ENCODE assay signal across 1 cellular context in the genomic region with DNA sequence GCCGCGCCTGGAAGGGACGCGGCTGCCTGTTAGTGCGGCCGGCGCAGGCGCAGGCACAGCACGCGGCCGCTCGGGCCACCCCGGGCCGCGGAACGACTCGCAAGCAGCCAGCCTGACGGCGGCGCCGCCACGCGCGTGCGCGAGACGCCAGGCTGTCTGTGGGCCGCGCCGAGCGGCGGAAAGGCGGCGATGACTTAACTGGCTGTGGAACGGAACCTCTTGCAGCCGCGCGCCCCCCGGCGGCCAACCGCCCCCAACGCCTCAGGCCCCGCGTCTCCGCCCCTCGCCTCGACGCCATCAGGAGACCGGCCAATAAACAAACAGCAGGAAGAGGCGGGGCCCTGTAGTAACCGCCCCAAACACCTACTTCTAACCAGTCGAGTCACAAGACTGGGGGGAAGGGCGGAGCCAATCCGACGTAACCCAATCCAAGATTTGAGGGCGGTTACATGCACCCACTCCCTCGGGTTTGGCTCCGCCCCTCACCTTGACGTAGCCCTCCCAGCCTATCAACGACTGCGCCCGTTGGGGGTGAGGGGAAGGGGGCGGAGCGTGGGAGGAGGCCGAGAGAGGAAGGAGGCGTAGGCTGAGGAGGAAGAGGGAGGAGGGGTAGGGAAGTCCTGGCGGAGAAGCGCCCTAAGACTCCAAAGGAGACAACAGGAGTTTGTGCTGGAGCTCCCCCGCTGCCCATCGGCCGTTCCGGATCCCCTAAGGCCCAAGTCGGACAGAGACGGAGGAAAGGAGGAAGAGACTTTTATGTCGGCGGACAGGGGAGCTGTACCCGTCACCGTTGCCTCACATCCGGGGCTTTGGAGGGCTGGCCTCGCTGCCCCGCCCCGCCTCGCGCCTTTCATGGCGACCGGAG.
TF ChIP-seq lines count a peak whose summit lies in the region.

A gene (plus strand): TSS at position 566 of the 865 bp plus-strand sequence. CDS start 1,088 bp downstream, outside the sequence.

TF ChIP-seq in HEK293, 187 proteins besides CTCF, POLR2A, EP300 and RAD21 (continued from another document and continues in another):
- TF ChIP-seq, protein P1, sequence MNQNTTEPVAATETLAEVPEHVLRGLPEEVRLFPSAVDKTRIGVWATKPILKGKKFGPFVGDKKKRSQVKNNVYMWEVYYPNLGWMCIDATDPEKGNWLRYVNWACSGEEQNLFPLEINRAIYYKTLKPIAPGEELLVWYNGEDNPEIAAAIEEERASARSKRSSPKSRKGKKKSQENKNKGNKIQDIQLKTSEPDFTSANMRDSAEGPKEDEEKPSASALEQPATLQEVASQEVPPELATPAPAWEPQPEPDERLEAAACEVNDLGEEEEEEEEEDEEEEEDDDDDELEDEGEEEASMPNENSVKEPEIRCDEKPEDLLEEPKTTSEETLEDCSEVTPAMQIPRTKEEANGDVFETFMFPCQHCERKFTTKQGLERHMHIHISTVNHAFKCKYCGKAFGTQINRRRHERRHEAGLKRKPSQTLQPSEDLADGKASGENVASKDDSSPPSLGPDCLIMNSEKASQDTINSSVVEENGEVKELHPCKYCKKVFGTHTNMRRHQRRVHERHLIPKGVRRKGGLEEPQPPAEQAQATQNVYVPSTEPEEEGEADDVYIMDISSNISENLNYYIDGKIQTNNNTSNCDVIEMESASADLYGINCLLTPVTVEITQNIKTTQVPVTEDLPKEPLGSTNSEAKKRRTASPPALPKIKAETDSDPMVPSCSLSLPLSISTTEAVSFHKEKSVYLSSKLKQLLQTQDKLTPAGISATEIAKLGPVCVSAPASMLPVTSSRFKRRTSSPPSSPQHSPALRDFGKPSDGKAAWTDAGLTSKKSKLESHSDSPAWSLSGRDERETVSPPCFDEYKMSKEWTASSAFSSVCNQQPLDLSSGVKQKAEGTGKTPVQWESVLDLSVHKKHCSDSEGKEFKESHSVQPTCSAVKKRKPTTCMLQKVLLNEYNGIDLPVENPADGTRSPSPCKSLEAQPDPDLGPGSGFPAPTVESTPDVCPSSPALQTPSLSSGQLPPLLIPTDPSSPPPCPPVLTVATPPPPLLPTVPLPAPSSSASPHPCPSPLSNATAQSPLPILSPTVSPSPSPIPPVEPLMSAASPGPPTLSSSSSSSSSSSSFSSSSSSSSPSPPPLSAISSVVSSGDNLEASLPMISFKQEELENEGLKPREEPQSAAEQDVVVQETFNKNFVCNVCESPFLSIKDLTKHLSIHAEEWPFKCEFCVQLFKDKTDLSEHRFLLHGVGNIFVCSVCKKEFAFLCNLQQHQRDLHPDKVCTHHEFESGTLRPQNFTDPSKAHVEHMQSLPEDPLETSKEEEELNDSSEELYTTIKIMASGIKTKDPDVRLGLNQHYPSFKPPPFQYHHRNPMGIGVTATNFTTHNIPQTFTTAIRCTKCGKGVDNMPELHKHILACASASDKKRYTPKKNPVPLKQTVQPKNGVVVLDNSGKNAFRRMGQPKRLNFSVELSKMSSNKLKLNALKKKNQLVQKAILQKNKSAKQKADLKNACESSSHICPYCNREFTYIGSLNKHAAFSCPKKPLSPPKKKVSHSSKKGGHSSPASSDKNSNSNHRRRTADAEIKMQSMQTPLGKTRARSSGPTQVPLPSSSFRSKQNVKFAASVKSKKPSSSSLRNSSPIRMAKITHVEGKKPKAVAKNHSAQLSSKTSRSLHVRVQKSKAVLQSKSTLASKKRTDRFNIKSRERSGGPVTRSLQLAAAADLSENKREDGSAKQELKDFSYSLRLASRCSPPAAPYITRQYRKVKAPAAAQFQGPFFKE (tag by site-specific recombination; IDR thresholded peaks at IDR 0.05; ENCODE audit: borderline replicate concordance): no peak
- no peak for TF ChIP-seq HOXD13 (CRISPR knock-in tag; IDR thresholded peaks at IDR 0.05; ENCODE audit: borderline replicate concordance)
- no peak for TF ChIP-seq ZNF146 (tag by site-specific recombination; IDR thresholded peaks at IDR 0.05)
- no peak for TF ChIP-seq ZNF558 (tag by site-specific recombination; IDR thresholded peaks at IDR 0.05)
- TF ChIP-seq TCF7L2 (IDR thresholded peaks at IDR 0.05; ENCODE audit: borderline replicate concordance, low read depth, low read length): no peak; the same call in 1 of the 2 replicates
- TF ChIP-seq, protein P2, sequence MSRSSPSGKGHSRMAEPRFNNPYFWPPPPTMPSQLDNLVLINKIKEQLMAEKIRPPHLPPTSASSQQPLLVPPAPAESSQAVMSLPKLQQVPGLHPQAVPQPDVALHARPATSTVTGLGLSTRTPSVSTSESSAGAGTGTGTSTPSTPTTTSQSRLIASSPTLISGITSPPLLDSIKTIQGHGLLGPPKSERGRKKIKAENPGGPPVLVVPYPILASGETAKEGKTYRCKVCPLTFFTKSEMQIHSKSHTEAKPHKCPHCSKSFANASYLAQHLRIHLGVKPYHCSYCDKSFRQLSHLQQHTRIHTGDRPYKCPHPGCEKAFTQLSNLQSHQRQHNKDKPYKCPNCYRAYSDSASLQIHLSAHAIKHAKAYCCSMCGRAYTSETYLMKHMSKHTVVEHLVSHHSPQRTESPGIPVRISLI (tag by site-specific recombination; IDR thresholded peaks at IDR 0.05): no peak
- TF ChIP-seq, protein P3, sequence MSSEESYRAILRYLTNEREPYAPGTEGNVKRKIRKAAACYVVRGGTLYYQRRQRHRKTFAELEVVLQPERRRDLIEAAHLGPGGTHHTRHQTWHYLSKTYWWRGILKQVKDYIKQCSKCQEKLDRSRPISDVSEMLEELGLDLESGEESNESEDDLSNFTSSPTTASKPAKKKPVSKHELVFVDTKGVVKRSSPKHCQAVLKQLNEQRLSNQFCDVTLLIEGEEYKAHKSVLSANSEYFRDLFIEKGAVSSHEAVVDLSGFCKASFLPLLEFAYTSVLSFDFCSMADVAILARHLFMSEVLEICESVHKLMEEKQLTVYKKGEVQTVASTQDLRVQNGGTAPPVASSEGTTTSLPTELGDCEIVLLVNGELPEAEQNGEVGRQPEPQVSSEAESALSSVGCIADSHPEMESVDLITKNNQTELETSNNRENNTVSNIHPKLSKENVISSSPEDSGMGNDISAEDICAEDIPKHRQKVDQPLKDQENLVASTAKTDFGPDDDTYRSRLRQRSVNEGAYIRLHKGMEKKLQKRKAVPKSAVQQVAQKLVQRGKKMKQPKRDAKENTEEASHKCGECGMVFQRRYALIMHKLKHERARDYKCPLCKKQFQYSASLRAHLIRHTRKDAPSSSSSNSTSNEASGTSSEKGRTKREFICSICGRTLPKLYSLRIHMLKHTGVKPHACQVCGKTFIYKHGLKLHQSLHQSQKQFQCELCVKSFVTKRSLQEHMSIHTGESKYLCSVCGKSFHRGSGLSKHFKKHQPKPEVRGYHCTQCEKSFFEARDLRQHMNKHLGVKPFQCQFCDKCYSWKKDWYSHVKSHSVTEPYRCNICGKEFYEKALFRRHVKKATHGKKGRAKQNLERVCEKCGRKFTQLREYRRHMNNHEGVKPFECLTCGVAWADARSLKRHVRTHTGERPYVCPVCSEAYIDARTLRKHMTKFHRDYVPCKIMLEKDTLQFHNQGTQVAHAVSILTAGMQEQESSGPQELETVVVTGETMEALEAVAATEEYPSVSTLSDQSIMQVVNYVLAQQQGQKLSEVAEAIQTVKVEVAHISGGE (tag by site-specific recombination; conservative IDR thresholded peaks at IDR 0.05; ENCODE audit: low read depth): peak; percentile 90
- TF ChIP-seq ZNF426 (tag by site-specific recombination; IDR thresholded peaks at IDR 0.05): no peak
- no peak for TF ChIP-seq ZNF621 (tag by site-specific recombination; IDR thresholded peaks at IDR 0.05)
- TF ChIP-seq, protein P4, sequence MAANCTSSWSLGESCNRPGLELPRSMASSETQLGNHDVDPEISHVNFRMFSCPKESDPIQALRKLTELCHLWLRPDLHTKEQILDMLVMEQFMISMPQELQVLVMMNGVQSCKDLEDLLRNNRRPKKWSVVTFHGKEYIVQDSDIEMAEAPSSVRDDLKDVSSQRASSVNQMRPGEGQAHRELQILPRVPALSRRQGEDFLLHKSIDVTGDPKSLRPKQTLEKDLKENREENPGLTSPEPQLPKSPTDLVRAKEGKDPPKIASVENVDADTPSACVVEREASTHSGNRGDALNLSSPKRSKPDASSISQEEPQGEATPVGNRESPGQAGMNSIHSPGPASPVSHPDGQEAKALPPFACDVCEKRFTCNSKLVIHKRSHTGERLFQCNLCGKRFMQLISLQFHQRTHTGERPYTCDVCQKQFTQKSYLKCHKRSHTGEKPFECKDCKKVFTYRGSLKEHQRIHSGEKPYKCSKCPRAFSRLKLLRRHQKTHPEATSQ (tag by site-specific recombination; IDR thresholded peaks at IDR 0.05): peak; percentile 77
- TF ChIP-seq GLIS2 (tag by site-specific recombination; IDR thresholded peaks at IDR 0.05): peak; percentile 89
- TF ChIP-seq ZNF677 (tag by site-specific recombination; IDR thresholded peaks at IDR 0.05): peak; percentile 55; the same call in 1 of the 2 replicates
- TF ChIP-seq ZBTB8A (tag by site-specific recombination; IDR thresholded peaks at IDR 0.05): no peak; the same call in none of the 2 replicates
- TF ChIP-seq MEIS1 (CRISPR knock-in tag; IDR thresholded peaks at IDR 0.05; ENCODE audit: borderline replicate concordance): no peak
- no peak for TF ChIP-seq ZNF560 (tag by site-specific recombination; IDR thresholded peaks at IDR 0.05; ENCODE audit: borderline replicate concordance)
- TF ChIP-seq RBAK (tag by site-specific recombination; IDR thresholded peaks at IDR 0.05): no peak
- TF ChIP-seq SP3 (tag by site-specific recombination; IDR thresholded peaks at IDR 0.05): peak; percentile 100
- TF ChIP-seq ZNF473 (tag by site-specific recombination; IDR thresholded peaks at IDR 0.05): no peak
- no peak for TF ChIP-seq ZNF184 (tag by site-specific recombination; IDR thresholded peaks at IDR 0.05)
- TF ChIP-seq IKZF3 (tag by site-specific recombination; IDR thresholded peaks at IDR 0.05): no peak; the same call in 1 of the 2 replicates
- no peak for TF ChIP-seq SALL2 (tag by site-specific recombination; IDR thresholded peaks at IDR 0.05; ENCODE audit: borderline replicate concordance)
- no peak for TF ChIP-seq ZNF302 (tag by site-specific recombination; IDR thresholded peaks at IDR 0.05; ENCODE audit: low read depth)
- no peak for TF ChIP-seq ZNF138 (tag by site-specific recombination; IDR thresholded peaks at IDR 0.05; ENCODE audit: borderline replicate concordance)
- TF ChIP-seq, protein P5, sequence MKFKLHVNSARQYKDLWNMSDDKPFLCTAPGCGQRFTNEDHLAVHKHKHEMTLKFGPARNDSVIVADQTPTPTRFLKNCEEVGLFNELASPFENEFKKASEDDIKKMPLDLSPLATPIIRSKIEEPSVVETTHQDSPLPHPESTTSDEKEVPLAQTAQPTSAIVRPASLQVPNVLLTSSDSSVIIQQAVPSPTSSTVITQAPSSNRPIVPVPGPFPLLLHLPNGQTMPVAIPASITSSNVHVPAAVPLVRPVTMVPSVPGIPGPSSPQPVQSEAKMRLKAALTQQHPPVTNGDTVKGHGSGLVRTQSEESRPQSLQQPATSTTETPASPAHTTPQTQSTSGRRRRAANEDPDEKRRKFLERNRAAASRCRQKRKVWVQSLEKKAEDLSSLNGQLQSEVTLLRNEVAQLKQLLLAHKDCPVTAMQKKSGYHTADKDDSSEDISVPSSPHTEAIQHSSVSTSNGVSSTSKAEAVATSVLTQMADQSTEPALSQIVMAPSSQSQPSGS (tag by site-specific recombination; IDR thresholded peaks at IDR 0.05; ENCODE audit: low read depth): no peak
- TF ChIP-seq ZNF530 (tag by site-specific recombination; IDR thresholded peaks at IDR 0.05; ENCODE audit: low read depth): no peak
- no peak for TF ChIP-seq BCL11A (tag by site-specific recombination; IDR thresholded peaks at IDR 0.05; ENCODE audit: low read depth)
- peak; percentile 100 for TF ChIP-seq EGR2 (tag by site-specific recombination; IDR thresholded peaks at IDR 0.05; ENCODE audit: low read depth)
- TF ChIP-seq ZNF768 (tag by site-specific recombination; IDR thresholded peaks at IDR 0.05): no peak
- TF ChIP-seq ZNF214 (tag by site-specific recombination; IDR thresholded peaks at IDR 0.05; ENCODE audit: borderline replicate concordance): no peak
- no peak for TF ChIP-seq ZNF239 (tag by site-specific recombination; IDR thresholded peaks at IDR 0.05)
- no peak for TF ChIP-seq ZNF311 (tag by site-specific recombination; IDR thresholded peaks at IDR 0.05; ENCODE audit: borderline replicate concordance)
- no peak for TF ChIP-seq ZIC2 (tag by site-specific recombination; IDR thresholded peaks at IDR 0.05)
- TF ChIP-seq ZNF596 (tag by site-specific recombination; IDR thresholded peaks at IDR 0.05): 0 out of 2 replicates have a peak, but pooled peaks have one; percentile 52
- peak; percentile 82; the same call in 1 of the 2 replicates for TF ChIP-seq ZNF610 (tag by site-specific recombination; IDR thresholded peaks at IDR 0.05; ENCODE audit: borderline replicate concordance)
- no peak for TF ChIP-seq ZNF510 (tag by site-specific recombination; IDR thresholded peaks at IDR 0.05; ENCODE audit: insufficient replicate concordance)
- no peak for TF ChIP-seq ZNF792 (tag by site-specific recombination; IDR thresholded peaks at IDR 0.05)
- TF ChIP-seq ZNF701 (tag by site-specific recombination; IDR thresholded peaks at IDR 0.05): no peak
- no peak for TF ChIP-seq ZNF830 (tag by site-specific recombination; IDR thresholded peaks at IDR 0.05; ENCODE audit: low read depth)
- no peak for TF ChIP-seq ZNF555 (tag by site-specific recombination; conservative IDR thresholded peaks at IDR 0.05)
- TF ChIP-seq, protein P6, sequence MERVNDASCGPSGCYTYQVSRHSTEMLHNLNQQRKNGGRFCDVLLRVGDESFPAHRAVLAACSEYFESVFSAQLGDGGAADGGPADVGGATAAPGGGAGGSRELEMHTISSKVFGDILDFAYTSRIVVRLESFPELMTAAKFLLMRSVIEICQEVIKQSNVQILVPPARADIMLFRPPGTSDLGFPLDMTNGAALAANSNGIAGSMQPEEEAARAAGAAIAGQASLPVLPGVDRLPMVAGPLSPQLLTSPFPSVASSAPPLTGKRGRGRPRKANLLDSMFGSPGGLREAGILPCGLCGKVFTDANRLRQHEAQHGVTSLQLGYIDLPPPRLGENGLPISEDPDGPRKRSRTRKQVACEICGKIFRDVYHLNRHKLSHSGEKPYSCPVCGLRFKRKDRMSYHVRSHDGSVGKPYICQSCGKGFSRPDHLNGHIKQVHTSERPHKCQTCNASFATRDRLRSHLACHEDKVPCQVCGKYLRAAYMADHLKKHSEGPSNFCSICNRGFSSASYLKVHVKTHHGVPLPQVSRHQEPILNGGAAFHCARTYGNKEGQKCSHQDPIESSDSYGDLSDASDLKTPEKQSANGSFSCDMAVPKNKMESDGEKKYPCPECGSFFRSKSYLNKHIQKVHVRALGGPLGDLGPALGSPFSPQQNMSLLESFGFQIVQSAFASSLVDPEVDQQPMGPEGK (tag by site-specific recombination; IDR thresholded peaks at IDR 0.05): peak; percentile 95
- TF ChIP-seq ZNF155 (tag by site-specific recombination; IDR thresholded peaks at IDR 0.05): no peak
- no peak for TF ChIP-seq ZNF266 (tag by site-specific recombination; IDR thresholded peaks at IDR 0.05; ENCODE audit: low read depth)
- TF ChIP-seq ZBTB17 (tag by site-specific recombination; IDR thresholded peaks at IDR 0.05): peak; percentile 89
- TF ChIP-seq ZNF211 (tag by site-specific recombination; IDR thresholded peaks at IDR 0.05; ENCODE audit: low read depth): no peak
- TF ChIP-seq ZFHX2 (tag by site-specific recombination; conservative IDR thresholded peaks at IDR 0.05): peak; percentile 100
- TF ChIP-seq ZNF585B (tag by site-specific recombination; IDR thresholded peaks at IDR 0.05): no peak
- no peak for TF ChIP-seq ZNF112 (tag by site-specific recombination; IDR thresholded peaks at IDR 0.05)
